8 cellular contexts compared by ENCODE assay signal in the genomic region with DNA sequence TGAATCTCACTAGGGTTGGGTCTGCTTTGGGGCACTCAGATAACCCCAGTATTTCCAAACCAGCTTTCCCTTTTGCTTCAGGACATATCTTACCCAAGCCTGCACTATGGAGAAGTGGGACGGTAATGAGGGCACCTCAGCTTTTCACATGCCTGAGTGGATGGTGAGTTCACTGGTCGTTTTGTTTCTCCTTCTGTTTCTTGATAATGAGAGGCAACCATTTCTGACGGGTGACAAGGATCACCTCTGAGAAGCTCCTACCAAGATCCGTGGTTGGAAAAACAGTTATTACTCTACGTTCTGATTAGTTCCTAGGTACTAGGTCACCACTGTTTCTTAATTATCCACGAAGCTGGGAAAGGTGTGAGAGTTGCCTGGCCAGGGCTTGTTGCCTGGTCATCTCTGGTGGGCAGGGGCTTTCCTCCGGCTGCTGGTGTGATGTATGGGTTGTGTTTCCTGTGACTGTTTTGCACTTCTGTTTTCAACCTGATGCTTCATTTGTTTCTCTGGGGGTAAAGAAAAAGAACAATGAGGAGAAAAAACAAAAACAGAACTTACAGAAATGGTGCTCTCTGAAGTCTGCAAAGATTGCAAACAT.
DNase-seq lines count a peak whose midpoint lies in the region; ATAC-seq, FAIRE-seq and TF ChIP-seq lines count a peak whose summit lies in the region.

No MANE protein-coding gene starts in this region.

- H3K4me1 ChIP-seq in MM.1S (ENCODE audit: low read length), result peaks cover 9% of the 10 kb centered on the region; the same call in 1 of the 2 replicates
- H3K4me1 ChIP-seq in lower lobe of right lung, result peaks cover 20% of the 10 kb centered on the region
- peaks cover 0 to 10% (median 3%) of the 10 kb centered on the region in 4 donors for H3K4me1 ChIP-seq in tibial artery
- H3K4me1 ChIP-seq in pancreas, result peaks cover 0 to 11% (median 9%) of the 10 kb centered on the region in 3 donors

- H3K27ac ChIP-seq in MM.1S (ENCODE audit: low read length), result no peak overlapping the region
- peak overlapping the region; percentile 80 for H3K27ac ChIP-seq in lower lobe of right lung
- H3K27ac ChIP-seq in tibial artery, result no peak overlapping the region
- H3K27ac ChIP-seq in pancreas, result peak overlapping the region in 1 of 4 donors; percentile 42

- H3K4me3 ChIP-seq in GM06990 (replicated peaks; ENCODE audit: low read depth, low read length) (peak overlapping the region; percentile 53), MM.1S (ENCODE audit: low read length) (peak overlapping the region; percentile 22), lower lobe of right lung (peak overlapping the region; percentile 49), tibial artery (no peak overlapping the region), pancreas (no peak overlapping the region)

- TF ChIP-seq CTCF in GM06990 (IDR thresholded peaks at IDR 0.05; ENCODE audit: insufficient read depth, low read length, poor library complexity, severe bottlenecking), result no peak
- no peak for TF ChIP-seq CTCF in MM.1S (IDR thresholded peaks at IDR 0.05; ENCODE audit: low read length)
- TF ChIP-seq CTCF in lower lobe of right lung (IDR thresholded peaks at IDR 0.05), result no peak
- no peak for TF ChIP-seq CTCF in tibial artery (IDR thresholded peaks at IDR 0.05)
- TF ChIP-seq CTCF in pancreas (IDR thresholded peaks at IDR 0.05), result no peak

- H3F3A ChIP-seq in MM.1S (ENCODE audit: insufficient read depth, low read length), result no peaks in the 10 kb centered on the region

- H3K36me3 ChIP-seq in GM06990 (ENCODE audit: control insufficient read depth, insufficient read depth, low read length) (no peaks in the 10 kb centered on the region), MM.1S (replicated peaks; ENCODE audit: insufficient read depth, low read length) (no peaks in the 10 kb centered on the region), lower lobe of right lung (no peaks in the 10 kb centered on the region), tibial artery (no peaks in the 10 kb centered on the region), pancreas (no peaks in the 10 kb centered on the region)

- no peaks in the 10 kb centered on the region for H3K27me3 ChIP-seq in GM06990 (replicated peaks; ENCODE audit: control insufficient read depth, insufficient read depth, low read length)
- H3K27me3 ChIP-seq in MM.1S (replicated peaks; ENCODE audit: insufficient read depth, low read length), result no peaks in the 10 kb centered on the region
- H3K27me3 ChIP-seq in lower lobe of right lung (ENCODE audit: low read depth), result no peaks in the 10 kb centered on the region
- no peaks in the 10 kb centered on the region for H3K27me3 ChIP-seq in tibial artery
- no peaks in the 10 kb centered on the region for H3K27me3 ChIP-seq in pancreas

- no peaks in the 10 kb centered on the region for H3K9me2 ChIP-seq in MM.1S (replicated peaks; ENCODE audit: insufficient read depth, low read length)

- DNase-seq in GM06990 (ENCODE audit: extremely low read depth, insufficient read length) (peak; percentile 52), MM.1S (peak; percentile 20), lower lobe of right lung (no peak), tibial artery (no peak), COR-L47 (lab: John Stamatoyannopoulos, UW) (no peak), pancreas (no peak)

- no peak for FAIRE-seq in pancreas (lab: Jason Lieb, UNC)

- H4K20me1 ChIP-seq in MM.1S (ENCODE audit: insufficient read depth, low read length), result no peaks in the 10 kb centered on the region

- peak overlapping the region; percentile 44 for H2AFZ ChIP-seq in MM.1S (ENCODE audit: low read length)

- no peaks in the 10 kb centered on the region for H3K79me2 ChIP-seq in MM.1S (ENCODE audit: low read length)

- WGBS in pancreas, 2 donors, result 62 to 70% methylated on average over 7 of the region's 7 CpGs

- intact Hi-C loops in lower lobe of right lung (cut with DNase I) (no loop called here), tibial artery (cut with DNase I; ENCODE audit: low total_unique reads) (loop anchor here (10.0 kb wide), 2 partner anchors 276 to 456 kb away; no protein-coding TSS in a partner anchor), pancreas (cut with DNase I) (loop anchor here in 2 of 3 donors (5.0 to 10.0 kb wide), 2 partner anchors 96 to 104 kb away; no protein-coding TSS in a partner anchor)

- no peaks in the 10 kb centered on the region for H3K9me3 ChIP-seq in MM.1S (replicated peaks; ENCODE audit: insufficient read depth, low read length)
- no peaks in the 10 kb centered on the region for H3K9me3 ChIP-seq in lower lobe of right lung
- no peaks in the 10 kb centered on the region for H3K9me3 ChIP-seq in tibial artery
- no peaks in the 10 kb centered on the region for H3K9me3 ChIP-seq in pancreas

- H3K4me2 ChIP-seq in MM.1S (ENCODE audit: low read depth, low read length), result peak overlapping the region; percentile 44

- peak overlapping the region; percentile 3; the same call in 1 of the 2 replicates for H3K9ac ChIP-seq in MM.1S (ENCODE audit: low read length)

- peak; percentile 44 for ATAC-seq in GM21381 (IDR thresholded peaks at IDR 0.05; ENCODE audit: unreplicated experiment)
- peak in 1 of 2 donors; percentile 0 for ATAC-seq in lower lobe of right lung
- no peak for ATAC-seq in esophagus mucosa
- ATAC-seq in pancreas, result no peak

Comparison
In these comparisons a context has a peak if more than half of its experiments do, and no peak if none do; other contexts are left out.
1. DNase-seq: peak in GM06990 (single experiment) and MM.1S (single experiment); none in lower lobe of right lung (single experiment), tibial artery (0 of 2), COR-L47 (single experiment) and pancreas (0 of 6).
2. H3K4me3 ChIP-seq: peak in GM06990 (single experiment), MM.1S (single experiment) and lower lobe of right lung (single experiment); none in tibial artery (0 of 2) and pancreas (0 of 4).